ENCODE assay signal across 1 cellular context in the genomic region with DNA sequence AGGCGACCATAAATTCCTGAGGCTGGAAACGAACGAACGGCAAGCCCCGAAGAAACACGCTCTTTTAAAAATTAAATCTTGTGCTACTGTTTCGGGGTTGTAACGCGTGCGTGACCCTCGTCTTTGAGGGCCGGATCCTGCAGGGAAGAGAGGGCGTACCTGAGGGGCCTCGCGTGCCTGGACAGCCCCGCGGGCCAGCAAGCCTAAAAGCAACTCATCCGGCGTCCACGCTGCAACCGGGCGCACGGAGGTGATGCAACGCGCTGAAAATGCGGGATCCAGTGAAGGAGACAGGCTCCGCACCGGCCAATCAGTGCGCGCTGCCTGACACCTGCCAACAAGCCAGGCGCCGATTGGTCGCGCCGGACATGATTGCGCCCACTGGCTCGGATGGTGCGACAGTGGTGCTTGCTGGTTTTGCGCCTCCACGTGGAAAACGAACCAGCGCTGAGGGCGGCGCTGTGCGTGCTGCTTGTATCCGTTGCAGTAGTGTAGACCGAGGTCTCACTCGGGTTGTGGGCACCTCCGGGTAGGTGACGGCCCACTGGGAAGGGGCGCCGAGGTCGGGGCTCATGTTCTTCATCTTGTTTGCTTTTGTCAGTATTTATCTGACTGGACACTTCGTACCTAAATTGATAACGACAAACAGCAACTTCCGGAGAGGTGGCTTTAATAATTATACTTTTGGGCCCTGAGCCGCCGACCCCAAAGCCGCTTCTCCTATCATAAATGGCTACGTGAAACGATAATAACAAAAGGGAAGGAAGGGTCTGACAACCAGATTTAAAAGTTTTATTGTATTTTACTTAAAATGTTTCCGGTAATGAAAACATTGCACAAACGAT.
TF ChIP-seq lines count a peak whose summit lies in the region.

A gene (minus strand): TSS at position 246 of the 845 bp plus-strand sequence. CDS start 4,278 bp downstream, outside the sequence.

TF ChIP-seq in K562, 482 proteins besides CTCF, POLR2A, EP300 and RAD21 (continued from another document and continues in another):
- TF ChIP-seq KDM2B (CRISPR knock-in tag; IDR thresholded peaks at IDR 0.05) (0 out of 2 replicates have a peak, but pooled peaks have one; percentile 55), MAFG (tag; conservative IDR thresholded peaks at IDR 0.05) (no peak), HDAC8 (tag; IDR thresholded peaks at IDR 0.05) (no peak; the same call in none of the 2 replicates), NFATC3 (IDR thresholded peaks at IDR 0.05) (no peak), ZBED1 (IDR thresholded peaks at IDR 0.05) (peak; percentile 77; the same call in 1 of the 2 replicates), ZKSCAN3 (CRISPR knock-in tag; IDR thresholded peaks at IDR 0.05) (no peak), KLF10 (CRISPR knock-in tag; IDR thresholded peaks at IDR 0.05) (no peak), KAT8 (IDR thresholded peaks at IDR 0.05; ENCODE audit: low read depth) (no peak), TAF9B (IDR thresholded peaks at IDR 0.05; ENCODE audit: partially characterized antibody) (peak; percentile 87), CBX2 (IDR thresholded peaks at IDR 0.05; ENCODE audit: insufficient read depth, low read length, poor library complexity, severe bottlenecking) (no peak), RBM14 (IDR thresholded peaks at IDR 0.05; ENCODE audit: borderline replicate concordance, insufficient read depth, low read depth, low read length) (peak; percentile 67; the same call in 1 of the 2 replicates), FOXM1 (IDR thresholded peaks at IDR 0.05; ENCODE audit: low read depth) (no peak), FOXM1 (CRISPR knock-in tag; IDR thresholded peaks at IDR 0.05; ENCODE audit: low read depth) (peak; percentile 84), NUFIP1 (IDR thresholded peaks at IDR 0.05; ENCODE audit: partially characterized antibody) (no peak), SRSF9 (IDR thresholded peaks at IDR 0.05; ENCODE audit: borderline replicate concordance, low read depth, low read length) (no peak), HDAC2 (IDR thresholded peaks at IDR 0.05) (peak; percentile 79), SMC3 (conservative IDR thresholded peaks at IDR 0.05; ENCODE audit: insufficient read depth, low read depth, low read length) (no peak), NRF1 (conservative IDR thresholded peaks at IDR 0.05 in 1 of 2, IDR thresholded peaks at IDR 0.05 in 1 of 2) (peak; percentile 56 to 70), TAF15 (IDR thresholded peaks at IDR 0.05; ENCODE audit: low read depth, low read length) (no peak), CC2D1A (IDR thresholded peaks at IDR 0.05) (peak; percentile 53), GABPB1 (CRISPR knock-in tag; IDR thresholded peaks at IDR 0.05) (peak; percentile 82), NR2C1 (IDR thresholded peaks at IDR 0.05) (no peak), NR2C1 (tag; IDR thresholded peaks at IDR 0.05) (no peak), ZNF174 (CRISPR knock-in tag; IDR thresholded peaks at IDR 0.05) (no peak), CHD2 (IDR thresholded peaks at IDR 0.05; ENCODE audit: low read depth, low read length) (peak; percentile 83), ZBTB8A (IDR thresholded peaks at IDR 0.05; ENCODE audit: partially characterized antibody) (no peak), PCBP1 (IDR thresholded peaks at IDR 0.05; ENCODE audit: low read depth, low read length, poor library complexity, severe bottlenecking) (no peak), MXI1 (IDR thresholded peaks at IDR 0.05; ENCODE audit: low read depth, low read length) (peak; percentile 97), SP2 (IDR thresholded peaks at IDR 0.05; ENCODE audit: extremely low read depth, low read depth, low read length, poor library complexity, severe bottlenecking) (no peak), JUND (IDR thresholded peaks at IDR 0.05; ENCODE audit: borderline replicate concordance, low read depth, low read length) (peak; percentile 94), JUND (tag; IDR thresholded peaks at IDR 0.05; ENCODE audit: borderline replicate concordance, low read depth, low read length) (peak; percentile 82; the same call in 1 of the 3 replicates), ZFP36 (IDR thresholded peaks at IDR 0.05; ENCODE audit: low read depth, low read length, partially characterized antibody) (peak; percentile 9), ZNF224 (CRISPR knock-in tag; IDR thresholded peaks at IDR 0.05) (no peak), SUPT5H (IDR thresholded peaks at IDR 0.05) (peak; percentile 88), MAFF (IDR thresholded peaks at IDR 0.05; ENCODE audit: low read length) (no peak), SLC30A9 (CRISPR knock-in tag; IDR thresholded peaks at IDR 0.05) (no peak), MIER1 (IDR thresholded peaks at IDR 0.05; ENCODE audit: low read depth) (no peak), EP400 (IDR thresholded peaks at IDR 0.05) (peak; percentile 100), PHB (CRISPR knock-in tag; IDR thresholded peaks at IDR 0.05) (no peak), ZNF239 (CRISPR knock-in tag; IDR thresholded peaks at IDR 0.05) (no peak), SMARCB1 (IDR thresholded peaks at IDR 0.05; ENCODE audit: insufficient read length, low read depth) (no peak)
- TF ChIP-seq, protein P1, sequence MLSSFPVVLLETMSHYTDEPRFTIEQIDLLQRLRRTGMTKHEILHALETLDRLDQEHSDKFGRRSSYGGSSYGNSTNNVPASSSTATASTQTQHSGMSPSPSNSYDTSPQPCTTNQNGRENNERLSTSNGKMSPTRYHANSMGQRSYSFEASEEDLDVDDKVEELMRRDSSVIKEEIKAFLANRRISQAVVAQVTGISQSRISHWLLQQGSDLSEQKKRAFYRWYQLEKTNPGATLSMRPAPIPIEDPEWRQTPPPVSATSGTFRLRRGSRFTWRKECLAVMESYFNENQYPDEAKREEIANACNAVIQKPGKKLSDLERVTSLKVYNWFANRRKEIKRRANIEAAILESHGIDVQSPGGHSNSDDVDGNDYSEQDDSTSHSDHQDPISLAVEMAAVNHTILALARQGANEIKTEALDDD (IDR thresholded peaks at IDR 0.05): no peak
- TF ChIP-seq, protein P2, sequence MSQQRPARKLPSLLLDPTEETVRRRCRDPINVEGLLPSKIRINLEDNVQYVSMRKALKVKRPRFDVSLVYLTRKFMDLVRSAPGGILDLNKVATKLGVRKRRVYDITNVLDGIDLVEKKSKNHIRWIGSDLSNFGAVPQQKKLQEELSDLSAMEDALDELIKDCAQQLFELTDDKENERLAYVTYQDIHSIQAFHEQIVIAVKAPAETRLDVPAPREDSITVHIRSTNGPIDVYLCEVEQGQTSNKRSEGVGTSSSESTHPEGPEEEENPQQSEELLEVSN (IDR thresholded peaks at IDR 0.05; ENCODE audit: borderline replicate concordance in 1 of 2, extremely low read depth in 1 of 2, insufficient read depth in 1 of 2, insufficient read length in 1 of 2, low read depth in 1 of 2, low read length in 1 of 2, poor library complexity in 1 of 2, severe bottlenecking in 1 of 2): peak; percentile 83 to 92
- TF ChIP-seq, protein P3, sequence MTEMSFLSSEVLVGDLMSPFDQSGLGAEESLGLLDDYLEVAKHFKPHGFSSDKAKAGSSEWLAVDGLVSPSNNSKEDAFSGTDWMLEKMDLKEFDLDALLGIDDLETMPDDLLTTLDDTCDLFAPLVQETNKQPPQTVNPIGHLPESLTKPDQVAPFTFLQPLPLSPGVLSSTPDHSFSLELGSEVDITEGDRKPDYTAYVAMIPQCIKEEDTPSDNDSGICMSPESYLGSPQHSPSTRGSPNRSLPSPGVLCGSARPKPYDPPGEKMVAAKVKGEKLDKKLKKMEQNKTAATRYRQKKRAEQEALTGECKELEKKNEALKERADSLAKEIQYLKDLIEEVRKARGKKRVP (CRISPR knock-in tag; IDR thresholded peaks at IDR 0.05): peak; percentile 100
- TF ChIP-seq, protein P4, sequence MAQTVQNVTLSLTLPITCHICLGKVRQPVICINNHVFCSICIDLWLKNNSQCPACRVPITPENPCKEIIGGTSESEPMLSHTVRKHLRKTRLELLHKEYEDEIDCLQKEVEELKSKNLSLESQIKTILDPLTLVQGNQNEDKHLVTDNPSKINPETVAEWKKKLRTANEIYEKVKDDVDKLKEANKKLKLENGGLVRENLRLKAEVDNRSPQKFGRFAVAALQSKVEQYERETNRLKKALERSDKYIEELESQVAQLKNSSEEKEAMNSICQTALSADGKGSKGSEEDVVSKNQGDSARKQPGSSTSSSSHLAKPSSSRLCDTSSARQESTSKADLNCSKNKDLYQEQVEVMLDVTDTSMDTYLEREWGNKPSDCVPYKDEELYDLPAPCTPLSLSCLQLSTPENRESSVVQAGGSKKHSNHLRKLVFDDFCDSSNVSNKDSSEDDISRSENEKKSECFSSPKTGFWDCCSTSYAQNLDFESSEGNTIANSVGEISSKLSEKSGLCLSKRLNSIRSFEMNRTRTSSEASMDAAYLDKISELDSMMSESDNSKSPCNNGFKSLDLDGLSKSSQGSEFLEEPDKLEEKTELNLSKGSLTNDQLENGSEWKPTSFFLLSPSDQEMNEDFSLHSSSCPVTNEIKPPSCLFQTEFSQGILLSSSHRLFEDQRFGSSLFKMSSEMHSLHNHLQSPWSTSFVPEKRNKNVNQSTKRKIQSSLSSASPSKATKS (CRISPR knock-in tag; IDR thresholded peaks at IDR 0.05): no peak
- TF ChIP-seq, protein P5, sequence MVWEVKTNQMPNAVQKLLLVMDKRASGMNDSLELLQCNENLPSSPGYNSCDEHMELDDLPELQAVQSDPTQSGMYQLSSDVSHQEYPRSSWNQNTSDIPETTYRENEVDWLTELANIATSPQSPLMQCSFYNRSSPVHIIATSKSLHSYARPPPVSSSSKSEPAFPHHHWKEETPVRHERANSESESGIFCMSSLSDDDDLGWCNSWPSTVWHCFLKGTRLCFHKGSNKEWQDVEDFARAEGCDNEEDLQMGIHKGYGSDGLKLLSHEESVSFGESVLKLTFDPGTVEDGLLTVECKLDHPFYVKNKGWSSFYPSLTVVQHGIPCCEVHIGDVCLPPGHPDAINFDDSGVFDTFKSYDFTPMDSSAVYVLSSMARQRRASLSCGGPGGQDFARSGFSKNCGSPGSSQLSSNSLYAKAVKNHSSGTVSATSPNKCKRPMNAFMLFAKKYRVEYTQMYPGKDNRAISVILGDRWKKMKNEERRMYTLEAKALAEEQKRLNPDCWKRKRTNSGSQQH (CRISPR knock-in tag; IDR thresholded peaks at IDR 0.05): 0 out of 2 replicates have a peak, but pooled peaks have one; percentile 5
- TF ChIP-seq, protein P6, sequence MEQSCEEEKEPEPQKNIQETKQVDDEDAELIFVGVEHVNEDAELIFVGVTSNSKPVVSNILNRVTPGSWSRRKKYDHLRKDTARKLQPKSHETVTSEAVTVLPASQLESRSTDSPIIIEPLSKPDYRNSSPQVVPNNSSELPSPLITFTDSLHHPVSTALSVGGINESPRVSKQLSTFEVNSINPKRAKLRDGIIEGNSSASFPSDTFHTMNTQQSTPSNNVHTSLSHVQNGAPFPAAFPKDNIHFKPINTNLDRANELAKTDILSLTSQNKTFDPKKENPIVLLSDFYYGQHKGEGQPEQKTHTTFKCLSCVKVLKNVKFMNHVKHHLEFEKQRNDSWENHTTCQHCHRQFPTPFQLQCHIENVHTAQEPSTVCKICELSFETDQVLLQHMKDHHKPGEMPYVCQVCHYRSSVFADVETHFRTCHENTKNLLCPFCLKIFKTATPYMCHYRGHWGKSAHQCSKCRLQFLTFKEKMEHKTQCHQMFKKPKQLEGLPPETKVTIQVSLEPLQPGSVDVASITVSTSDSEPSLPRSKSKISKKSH (CRISPR knock-in tag; IDR thresholded peaks at IDR 0.05): no peak
- TF ChIP-seq, protein P7, sequence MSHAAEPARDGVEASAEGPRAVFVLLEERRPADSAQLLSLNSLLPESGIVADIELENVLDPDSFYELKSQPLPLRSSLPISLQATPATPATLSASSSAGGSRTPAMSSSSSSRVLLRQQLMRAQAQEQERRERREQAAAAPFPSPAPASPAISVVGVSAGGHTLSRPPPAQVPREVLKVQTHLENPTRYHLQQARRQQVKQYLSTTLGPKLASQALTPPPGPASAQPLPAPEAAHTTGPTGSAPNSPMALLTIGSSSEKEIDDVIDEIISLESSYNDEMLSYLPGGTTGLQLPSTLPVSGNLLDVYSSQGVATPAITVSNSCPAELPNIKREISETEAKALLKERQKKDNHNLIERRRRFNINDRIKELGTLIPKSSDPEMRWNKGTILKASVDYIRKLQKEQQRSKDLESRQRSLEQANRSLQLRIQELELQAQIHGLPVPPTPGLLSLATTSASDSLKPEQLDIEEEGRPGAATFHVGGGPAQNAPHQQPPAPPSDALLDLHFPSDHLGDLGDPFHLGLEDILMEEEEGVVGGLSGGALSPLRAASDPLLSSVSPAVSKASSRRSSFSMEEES (CRISPR knock-in tag; IDR thresholded peaks at IDR 0.05): no peak
- TF ChIP-seq, protein P8, sequence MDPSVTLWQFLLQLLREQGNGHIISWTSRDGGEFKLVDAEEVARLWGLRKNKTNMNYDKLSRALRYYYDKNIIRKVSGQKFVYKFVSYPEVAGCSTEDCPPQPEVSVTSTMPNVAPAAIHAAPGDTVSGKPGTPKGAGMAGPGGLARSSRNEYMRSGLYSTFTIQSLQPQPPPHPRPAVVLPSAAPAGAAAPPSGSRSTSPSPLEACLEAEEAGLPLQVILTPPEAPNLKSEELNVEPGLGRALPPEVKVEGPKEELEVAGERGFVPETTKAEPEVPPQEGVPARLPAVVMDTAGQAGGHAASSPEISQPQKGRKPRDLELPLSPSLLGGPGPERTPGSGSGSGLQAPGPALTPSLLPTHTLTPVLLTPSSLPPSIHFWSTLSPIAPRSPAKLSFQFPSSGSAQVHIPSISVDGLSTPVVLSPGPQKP (CRISPR knock-in tag; IDR thresholded peaks at IDR 0.05): no peak
- TF ChIP-seq, protein P9, sequence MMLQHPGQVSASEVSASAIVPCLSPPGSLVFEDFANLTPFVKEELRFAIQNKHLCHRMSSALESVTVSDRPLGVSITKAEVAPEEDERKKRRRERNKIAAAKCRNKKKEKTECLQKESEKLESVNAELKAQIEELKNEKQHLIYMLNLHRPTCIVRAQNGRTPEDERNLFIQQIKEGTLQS (IDR thresholded peaks at IDR 0.05): peak; percentile 99
- TF ChIP-seq, protein P9 (CRISPR knock-in tag; conservative IDR thresholded peaks at IDR 0.05): peak; percentile 99
- TF ChIP-seq, protein P10, sequence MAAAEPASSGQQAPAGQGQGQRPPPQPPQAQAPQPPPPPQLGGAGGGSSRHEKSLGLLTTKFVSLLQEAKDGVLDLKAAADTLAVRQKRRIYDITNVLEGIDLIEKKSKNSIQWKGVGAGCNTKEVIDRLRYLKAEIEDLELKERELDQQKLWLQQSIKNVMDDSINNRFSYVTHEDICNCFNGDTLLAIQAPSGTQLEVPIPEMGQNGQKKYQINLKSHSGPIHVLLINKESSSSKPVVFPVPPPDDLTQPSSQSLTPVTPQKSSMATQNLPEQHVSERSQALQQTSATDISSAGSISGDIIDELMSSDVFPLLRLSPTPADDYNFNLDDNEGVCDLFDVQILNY (CRISPR knock-in tag; IDR thresholded peaks at IDR 0.05): no peak; the same call in 1 of the 2 replicates
- TF ChIP-seq, protein P11, sequence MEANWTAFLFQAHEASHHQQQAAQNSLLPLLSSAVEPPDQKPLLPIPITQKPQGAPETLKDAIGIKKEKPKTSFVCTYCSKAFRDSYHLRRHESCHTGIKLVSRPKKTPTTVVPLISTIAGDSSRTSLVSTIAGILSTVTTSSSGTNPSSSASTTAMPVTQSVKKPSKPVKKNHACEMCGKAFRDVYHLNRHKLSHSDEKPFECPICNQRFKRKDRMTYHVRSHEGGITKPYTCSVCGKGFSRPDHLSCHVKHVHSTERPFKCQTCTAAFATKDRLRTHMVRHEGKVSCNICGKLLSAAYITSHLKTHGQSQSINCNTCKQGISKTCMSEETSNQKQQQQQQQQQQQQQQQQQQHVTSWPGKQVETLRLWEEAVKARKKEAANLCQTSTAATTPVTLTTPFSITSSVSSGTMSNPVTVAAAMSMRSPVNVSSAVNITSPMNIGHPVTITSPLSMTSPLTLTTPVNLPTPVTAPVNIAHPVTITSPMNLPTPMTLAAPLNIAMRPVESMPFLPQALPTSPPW (CRISPR knock-in tag; IDR thresholded peaks at IDR 0.05): peak; percentile 39; the same call in 1 of the 2 replicates
